In genomic region chr2:37925063-37925897, GRCh38 we compare ENCODE assay signal across 8 cellular contexts. TPM values are rescaled to one million over a fixed set of nuclear protein-coding genes. Genes with fewer than 3 reads are reported as not detected.
DNase-seq lines count a peak whose midpoint lies in the region; ATAC-seq and TF ChIP-seq lines count a peak whose summit lies in the region.

RMDN2 (plus strand) TSS chr2:37925287; CDS start chr2:37929278, 3,991 bp downstream.

- no peaks in the 10 kb centered on the region for H3K36me3 ChIP-seq in MG63
- no peaks in the 10 kb centered on the region for H3K36me3 ChIP-seq in SJCRH30
- peaks cover 0 to 3% of the 10 kb centered on the region in 2 donors for H3K36me3 ChIP-seq in gastroesophageal sphincter
- no peaks in the 10 kb centered on the region for H3K36me3 ChIP-seq in neutrophil

- H3K27me3 ChIP-seq in MG63, result peaks cover 6% of the 10 kb centered on the region
- H3K27me3 ChIP-seq in SJCRH30, result peaks cover 3% of the 10 kb centered on the region; the same call in 1 of the 2 replicates
- no peaks in the 10 kb centered on the region for H3K27me3 ChIP-seq in gastroesophageal sphincter
- H3K27me3 ChIP-seq in neutrophil, result peaks cover 21% of the 10 kb centered on the region

- TF ChIP-seq POLR2A in gastroesophageal sphincter (IDR thresholded peaks at IDR 0.05), result peak in 1 of 2 donors; percentile 82

- H3K9me3 ChIP-seq in MG63 (no peaks in the 10 kb centered on the region), SJCRH30 (replicated peaks) (no peaks in the 10 kb centered on the region), gastroesophageal sphincter (no peaks in the 10 kb centered on the region), neutrophil (no peaks in the 10 kb centered on the region)

- peak within 1 kb of the TSS; percentile 49 for H3K27ac ChIP-seq in SJCRH30
- peak within 1 kb of the TSS; percentile 87 to 96 (median 93) for H3K27ac ChIP-seq in gastroesophageal sphincter
- peak within 1 kb of the TSS; percentile 94 for H3K27ac ChIP-seq in neutrophil

- H3K4me3 ChIP-seq in MG63 (peak within 1 kb of the TSS; percentile 81), SJCRH30 (peak within 1 kb of the TSS; percentile 70), gastroesophageal sphincter (peak within 1 kb of the TSS; percentile 76 to 78), neutrophil (ENCODE audit: low read depth in 1 of 2, low read length in 1 of 2) (peak within 1 kb of the TSS; percentile 90 to 91)

- peaks cover 14% of the 10 kb centered on the region for H3K4me1 ChIP-seq in SJCRH30
- H3K4me1 ChIP-seq in gastroesophageal sphincter, result peaks cover 0 to 27% (median 0%) of the 10 kb centered on the region in 3 donors
- H3K4me1 ChIP-seq in neutrophil (ENCODE audit: control insufficient read depth in 1 of 2, insufficient read depth in 1 of 2, low read depth in 1 of 2, low read length in 1 of 2), result peaks cover 45 to 46% of the 10 kb centered on the region in 2 experiments

- TF ChIP-seq CTCF in gastroesophageal sphincter (IDR thresholded peaks at IDR 0.05), result peak in 2 of 4 experiments; percentile 8 to 40
- TF ChIP-seq CTCF in neutrophil (IDR thresholded peaks at IDR 0.05), result peak; percentile 33

- peak; percentile 96 for ATAC-seq in gastroesophageal sphincter

- WGBS in gastroesophageal sphincter (ENCODE audit: low coverage in 1 of 2), 2 donors, result 0 to 2% methylated on average over 4 to 11 of the region's 79 CpGs

- DNase-seq in ELF-1 (ENCODE audit: low read depth, low spot score) (peak; percentile 99), H4 (ENCODE audit: low spot score) (peak; percentile 67), MG63 (peak; percentile 94), SJCRH30 (peak; percentile 98 to 99), superior temporal gyrus (ENCODE audit: extremely low spot score) (peak; percentile 89)
- DNase-seq in activated naive CD4-positive, alpha-beta T cell treated with Interleukin-2 at 50 U/mL for 16 hours, result peak; percentile 79

- no peak for TF ChIP-seq EP300 in gastroesophageal sphincter (IDR thresholded peaks at IDR 0.05)

RNA-seq across cellular contexts. Expression of gene RMDN2, which starts in this region (rescaled TPM):
- total RNA-seq in H4 (2014; rRNA removed; shearing (Covaris generic)), result 1.7 and 2.4 TPM in 2 replicates
- total RNA-seq in MG63 (2014; rRNA removed; shearing (Covaris generic); ENCODE audit: low replicate concordance), result 5.0 and 5.4 TPM in 2 replicates
- 1.5 and 2.1 TPM in 2 replicates for total RNA-seq in SJCRH30 (2014; rRNA removed; shearing (Covaris generic))
- total RNA-seq in gastroesophageal sphincter, result 10 to 100 TPM in 3 of 4 donors, 1 to 10 TPM in 1; 9.3 to 12.5 (median 11.4) TPM

Comparison
In these comparisons a context has a peak if more than half of its experiments do, and no peak if none do; other contexts are left out.
1. Peak in every context shown above with its lines: DNase-seq, ATAC-seq, H3K4me3 ChIP-seq and H3K27ac ChIP-seq.